ENCODE assay signal across 19 cellular contexts in genomic region chr14:105467249-105467941, GRCh38. TPM values are rescaled to one million over a fixed set of nuclear protein-coding genes. Genes with fewer than 3 reads are reported as not detected.
DNase-seq lines count a peak whose midpoint lies in the region; ATAC-seq and TF ChIP-seq lines count a peak whose summit lies in the region.
"Had no signal": no experiment of that assay in that cellular context is flagged by ENCODE, and none has a peak within 500 bp of the region (broad histone marks: within the 10 kb centered on the region; RNA-seq: fewer than 3 reads in every experiment).

No MANE protein-coding gene starts in this region.

- 43% methylated on average over 15 of the region's 20 CpGs for WGBS in mammary epithelial cell (ENCODE audit: low coverage, missing lambda C conversion rate)
- 85 to 88% methylated on average over 14 to 18 of the region's 20 CpGs for WGBS in thyroid gland, 2 donors

- no peak overlapping the region for H2AFZ ChIP-seq in mammary epithelial cell (ENCODE audit: low read depth, low read length)

- TF ChIP-seq POLR2A in breast epithelium (IDR thresholded peaks at IDR 0.05): no peak
- no peak for TF ChIP-seq POLR2A in thyroid gland (IDR thresholded peaks at IDR 0.05)
- TF ChIP-seq POLR2A in erythroblast (IDR thresholded peaks at IDR 0.05; ENCODE audit: low read length): no peak

- H4K20me1 ChIP-seq in mammary epithelial cell (ENCODE audit: insufficient read depth, low read length): peaks cover 5% of the 10 kb centered on the region

- H3K36me3 ChIP-seq in breast epithelium: no peaks in the 10 kb centered on the region
- H3K36me3 ChIP-seq in mammary epithelial cell (ENCODE audit: insufficient read depth, low read length): peaks cover 9% of the 10 kb centered on the region
- peaks cover 30 to 34% of the 10 kb centered on the region in 2 donors for H3K36me3 ChIP-seq in thyroid gland
- H3K36me3 ChIP-seq: colonic mucosa had no signal

- dilution Hi-C loops in mammary epithelial cell (cut with HindIII; ENCODE audit: low sequenced_read_pairs): loop anchor here (5.0 kb wide), 3 partner anchors 50 to 110 kb away; no protein-coding TSS in a partner anchor

- in situ Hi-C loops in mammary epithelial cell (cut with MboI; ENCODE audit: low sequenced_read_pairs in 2 of 2): no loop called here

- H3K4me1 ChIP-seq in breast epithelium: peaks cover 25 to 40% of the 10 kb centered on the region in 2 donors
- H3K4me1 ChIP-seq in mammary epithelial cell (ENCODE audit: insufficient read depth, low read length): peaks cover 34% of the 10 kb centered on the region
- peaks cover 61 to 62% of the 10 kb centered on the region in 2 donors for H3K4me1 ChIP-seq in thyroid gland
- H3K4me1 ChIP-seq: colonic mucosa had no signal

- no peak overlapping the region for H3K4me2 ChIP-seq in mammary epithelial cell (ENCODE audit: insufficient read depth, low read depth, low read length)

- H3K9me3 ChIP-seq in breast epithelium: no peaks in the 10 kb centered on the region
- no peaks in the 10 kb centered on the region for H3K9me3 ChIP-seq in mammary epithelial cell (replicated peaks; ENCODE audit: insufficient read depth, low read length)
- no peaks in the 10 kb centered on the region for H3K9me3 ChIP-seq in thyroid gland
- H3K9me3 ChIP-seq: Caco-2, colonic mucosa, left lung had no signal

- DNase-seq in breast epithelium (ENCODE audit: low spot score in 2 of 2) (peak; percentile 66 to 76), mammary epithelial cell (no peak), NCI-H1694 treated with DMSO at 0.1 percent for 48 hours (lab: John Stamatoyannopoulos, UW) (peak; percentile 63), thyroid gland (peak in 1 of 2 donors; percentile 31), NCI-H2081 treated with DMSO at 0.1 percent for 48 hours (lab: John Stamatoyannopoulos, UW) (no peak), erythroblast (lab: John Stamatoyannopoulos, UW) (no peak), SW 1271 (lab: John Stamatoyannopoulos, UW) (no peak)
- DNase-seq: activated CD4-positive, alpha-beta T cell treated with anti-CD3 and anti-CD28 coated beads, Interleukin-2, amount 50 U/mL, for 4 hours; activated CD8-positive, alpha-beta memory T cell treated with anti-CD3 and anti-CD28 coated beads, Interleukin-2, amount 50 U/mL, for 4 hours; activated naive CD8-positive, alpha-beta T cell treated with anti-CD3 and anti-CD28 coated beads, Interleukin-2, amount 10 ng/mL, durations not matched to agents 7 days and 5 days; Caco-2; colonic mucosa; head of caudate nucleus; left lung; NCI-H524; posterior cingulate gyrus had no signal

- CTCF ChIA-PET in mammary epithelial cell (lab: Charles Lee; ENCODE audit: low non-redundant PET): no interaction called here

- no peaks in the 10 kb centered on the region for H3K27me3 ChIP-seq in breast epithelium
- H3K27me3 ChIP-seq in mammary epithelial cell (ENCODE audit: insufficient read depth, low read length): no peaks in the 10 kb centered on the region
- H3K27me3 ChIP-seq in thyroid gland: no peaks in the 10 kb centered on the region
- H3K27me3 ChIP-seq: colonic mucosa, left lung had no signal

- BruUV-seq in mammary epithelial cell (replicated peaks; lab: Mats Ljungman, UMichigan): no TSS peak

- H3K4me3 ChIP-seq in breast epithelium (peak overlapping the region in 2 of 3 donors; percentile 1 to 22), mammary epithelial cell (replicated peaks in 1 of 3; ENCODE audit: insufficient read depth in 1 of 3, low read depth in 2 of 3, low read length in 3 of 3) (no peak overlapping the region), thyroid gland (replicated peaks in 1 of 3) (no peak overlapping the region)
- H3K4me3 ChIP-seq: colonic mucosa, left lung had no signal

- intact Hi-C loops in breast epithelium (cut with DNase I; ENCODE audit: low total_unique reads): no loop called here
- intact Hi-C loops in mammary epithelial cell (cut with micrococcal nuclease): no loop called here
- intact Hi-C loops in thyroid gland (cut with DNase I): no loop called here

- H3K9ac ChIP-seq in mammary epithelial cell (ENCODE audit: insufficient read depth, low read length): no peak overlapping the region

- no peaks in the 10 kb centered on the region for H3K79me2 ChIP-seq in mammary epithelial cell (ENCODE audit: insufficient read depth, low read length)

- peak overlapping the region; percentile 95 to 96 for H3K27ac ChIP-seq in breast epithelium
- no peak overlapping the region for H3K27ac ChIP-seq in mammary epithelial cell (ENCODE audit: insufficient read depth, low read depth, low read length)
- H3K27ac ChIP-seq in thyroid gland: peak overlapping the region; percentile 67 to 83 (median 73)
- H3K27ac ChIP-seq: colonic mucosa had no signal

- TF ChIP-seq CTCF in breast epithelium (IDR thresholded peaks at IDR 0.05) (peak in 2 of 3 donors; percentile 23 to 37), mammary epithelial cell (conservative IDR thresholded peaks at IDR 0.05 in 1 of 2, IDR thresholded peaks at IDR 0.05 in 1 of 2; ENCODE audit: extremely low read depth in 1 of 2, insufficient read depth in 1 of 2, low read depth in 1 of 2, low read length in 2 of 2) (no peak), thyroid gland (IDR thresholded peaks at IDR 0.05) (no peak)

- peak; percentile 51 for ATAC-seq in esophagus mucosa
- ATAC-seq: left lung, SK-N-SH treated with all-trans-retinoic acid at 6 μM for 48 hours, WTC11 had no signal

RNA-seq across cellular contexts. Expression of gene CRIP2, which starts 7.2 kb away (rescaled TPM):
- 100 to 1,000 TPM in 1 of 3 donors, 10 to 100 TPM in 2; 46.2 to 146 (median 92.1) TPM for total RNA-seq in breast epithelium
- 100 to 1,000 TPM in 1 of 2 donors, 10 to 100 TPM in 1; 97.7 to 103 TPM for total RNA-seq in mammary epithelial cell
- 120 TPM for polyA plus RNA-seq in mammary epithelial cell
- 52.5 TPM for polyA minus RNA-seq in mammary epithelial cell
- total RNA-seq in esophagus mucosa: 51.5 TPM
- total RNA-seq in thyroid gland: 100 to 1,000 TPM; 101 to 160 (median 136) TPM

RNA-seq across cellular contexts. Expression of gene CRIP1, which starts 19.3 kb away (rescaled TPM):
- total RNA-seq in breast epithelium (10 to 100 TPM; 24.1 to 32.8 (median 32.8) TPM), mammary epithelial cell (under 1 TPM; 0.50 to 0.59 TPM), esophagus mucosa (42.6 TPM), thyroid gland (10 to 100 TPM in 3 of 4 donors, 1 to 10 TPM in 1; 6.0 to 30.8 (median 18.5) TPM)
- polyA plus RNA-seq in mammary epithelial cell: 0.37 TPM
- polyA minus RNA-seq in mammary epithelial cell: not detected

RNA-seq across cellular contexts. Expression of gene TEDC1, which starts 23.7 kb away (rescaled TPM):
- total RNA-seq in breast epithelium: 1 to 10 TPM; 4.9 to 7.8 (median 6.7) TPM
- 10 to 100 TPM in 1 of 2 donors, 1 to 10 TPM in 1; 3.5 to 21.3 TPM for total RNA-seq in mammary epithelial cell
- polyA plus RNA-seq in mammary epithelial cell: 12.6 TPM
- 2.1 TPM for polyA minus RNA-seq in mammary epithelial cell
- total RNA-seq in esophagus mucosa: 8.9 TPM
- 10 to 100 TPM in 2 of 4 donors, 1 to 10 TPM in 2; 3.4 to 13.9 (median 8.5) TPM for total RNA-seq in thyroid gland

RNA-seq across cellular contexts. Expression of gene MTA1, which starts 47.8 kb away (rescaled TPM):
- total RNA-seq in breast epithelium (10 to 100 TPM; 50.7 to 70.1 (median 68.8) TPM), mammary epithelial cell (100 to 1,000 TPM in 1 of 2 donors, 10 to 100 TPM in 1; 52.3 to 120 TPM), esophagus mucosa (30.9 TPM), thyroid gland (100 to 1,000 TPM in 2 of 4 donors, 10 to 100 TPM in 2; 66.2 to 111 (median 90.0) TPM)
- polyA plus RNA-seq in mammary epithelial cell: 50.7 TPM
- polyA minus RNA-seq in mammary epithelial cell: 54.0 TPM

RNA-seq across cellular contexts. Expression of gene TMEM121, which starts 59.0 kb away (rescaled TPM):
- total RNA-seq in breast epithelium (1 to 10 TPM; 2.4 to 9.2 (median 9.2) TPM), mammary epithelial cell (1 to 10 TPM; 2.2 to 6.0 TPM), esophagus mucosa (0.48 TPM), thyroid gland (10 to 100 TPM in 3 of 4 donors, 1 to 10 TPM in 1; 9.3 to 19.1 (median 15.2) TPM)
- polyA plus RNA-seq in mammary epithelial cell: 1.9 TPM
- not detected for polyA minus RNA-seq in mammary epithelial cell
- total RNA-seq: Caco-2 had no signal

Comparison
In these comparisons a context has a peak if more than half of its experiments do, and no peak if none do; other contexts are left out.
1. DNase-seq: peak in breast epithelium (2 of 2) and NCI-H1694 treated with DMSO at 0.1 percent for 48 hours (single experiment); none in mammary epithelial cell (single experiment), NCI-H2081 treated with DMSO at 0.1 percent for 48 hours (single experiment), erythroblast (0 of 2) and SW 1271 (0 of 2).
2. H3K4me3 ChIP-seq: peak in breast epithelium (2 of 3); none in mammary epithelial cell (0 of 3) and thyroid gland (0 of 3).
3. CTCF ChIP-seq: peak in breast epithelium (2 of 3); none in mammary epithelial cell (0 of 2) and thyroid gland (0 of 6).
4. RNA of gene CRIP1, which starts 19.3 kb away (total RNA-seq): 42.6 TPM in esophagus mucosa (single experiment), 24.1 to 32.8 TPM in breast epithelium and 6.0 to 30.8 TPM in thyroid gland; 0.50 to 0.59 TPM in mammary epithelial cell; every median in the first group is over 4 times any median in the second.